Comparison of ENCODE assay signal across 17 cellular contexts in the genomic region with DNA sequence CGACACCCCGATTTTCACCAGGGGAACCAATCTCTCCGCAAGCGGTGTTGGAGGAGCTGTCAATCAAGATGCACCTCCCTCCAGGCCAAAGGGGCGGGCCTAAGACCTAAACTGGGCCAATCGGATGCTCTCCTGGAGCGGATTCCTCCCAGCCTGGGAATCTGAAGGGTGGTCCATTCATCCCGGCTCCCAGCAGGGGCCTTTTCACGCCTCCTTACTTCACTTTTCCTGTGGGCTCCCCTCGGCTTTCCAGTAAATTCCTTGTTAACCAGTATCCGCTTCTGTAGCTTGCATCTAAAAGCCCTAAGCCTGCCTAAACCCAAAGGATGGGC. TPM values are rescaled to one million over a fixed set of nuclear protein-coding genes. Genes with fewer than 3 reads are reported as not detected.
DNase-seq lines count a peak whose midpoint lies in the region; TF ChIP-seq lines count a peak whose summit lies in the region.
"Had no signal": no experiment of that assay in that cellular context is flagged by ENCODE, and none has a peak within 500 bp of the region (broad histone marks: within the 10 kb centered on the region; RNA-seq: fewer than 3 reads in every experiment).

No MANE protein-coding gene starts in this region.

- no peaks in the 10 kb centered on the region for H3K36me3 Mint-ChIP-seq in neural crest cell (ENCODE audit: low read depth)

- no peaks in the 10 kb centered on the region for H3K9me3 ChIP-seq in Peyer's patch
- H3K9me3 ChIP-seq: colonic mucosa had no signal

- no peak overlapping the region for H3K27ac Mint-ChIP-seq in neural crest cell (ENCODE audit: unreplicated experiment)
- H3K27ac Mint-ChIP-seq: activated CD4-positive, alpha-beta memory T cell treated with anti-CD3 and anti-CD28 coated beads, Interleukin-2, amount 10 ng/mL, durations not matched to agents 7 days and 5 days; stimulated activated naive B cell treated with anti-CD40 and anti-IgM and Interleukin-4, amounts not matched to agents 10 μg/mL and 1 μg/mL and 100 μg/mL, for 72 hours had no signal

- no peaks in the 10 kb centered on the region for H3K9me3 Mint-ChIP-seq in neural crest cell
- H3K9me3 Mint-ChIP-seq: activated CD4-positive, alpha-beta memory T cell treated with anti-CD3 and anti-CD28 coated beads, Interleukin-2, amount 10 ng/mL, durations not matched to agents 7 days and 5 days; stimulated activated naive B cell treated with anti-CD40 and anti-IgM and Interleukin-4, amounts not matched to agents 10 μg/mL and 1 μg/mL and 100 μg/mL, for 72 hours had no signal

- H3K4me3 Mint-ChIP-seq in neural crest cell = no peak overlapping the region
- H3K4me3 Mint-ChIP-seq: activated CD4-positive, alpha-beta memory T cell treated with anti-CD3 and anti-CD28 coated beads, Interleukin-2, amount 10 ng/mL, durations not matched to agents 7 days and 5 days; stimulated activated naive B cell treated with anti-CD40 and anti-IgM and Interleukin-4, amounts not matched to agents 10 μg/mL and 1 μg/mL and 100 μg/mL, for 72 hours had no signal

- peaks cover 2% of the 10 kb centered on the region for H3K27me3 Mint-ChIP-seq in neural crest cell (ENCODE audit: low read depth)
- H3K27me3 Mint-ChIP-seq: activated CD4-positive, alpha-beta memory T cell treated with anti-CD3 and anti-CD28 coated beads, Interleukin-2, amount 10 ng/mL, durations not matched to agents 7 days and 5 days; stimulated activated naive B cell treated with anti-CD40 and anti-IgM and Interleukin-4, amounts not matched to agents 10 μg/mL and 1 μg/mL and 100 μg/mL, for 72 hours had no signal

- peak; percentile 27 for DNase-seq in EH (ENCODE audit: low read depth)
- peak; percentile 37 to 60 for DNase-seq in NOMO-1 (lab: John Stamatoyannopoulos, UW; ENCODE audit: unreplicated experiment in 2 of 2)
- peak; percentile 85 for DNase-seq in ecto neural progenitor cell (ENCODE audit: low spot score)
- peak; percentile 48 for DNase-seq in neural crest cell (ENCODE audit: low read depth, low spot score)
- no peak for DNase-seq in NCI-H1930 (lab: John Stamatoyannopoulos, UW)
- no peak for DNase-seq in occipital lobe (lab: John Stamatoyannopoulos, UW)
- no peak for DNase-seq in Peyer's patch
- DNase-seq: activated CD4-positive, alpha-beta memory T cell treated with anti-CD3 and anti-CD28 coated beads, Interleukin-2, amount 10 ng/mL, durations not matched to agents 7 days and 5 days; activated naive CD4-positive, alpha-beta T cell treated with Interleukin-2 at 50 U/mL for 16 hours; colonic mucosa; DMS153; foreskin keratinocyte; left colon; NCI-H1092; NCI-H748 treated with DMSO at 0.1 percent for 48 hours; stimulated activated CD4-positive, alpha-beta T cell treated with anti-CD3 and anti-CD28 coated beads, Interleukin-1b, Interleukin-23, amount 100 ng/mL, for 48 hours; stimulated activated naive B cell treated with anti-CD40 and anti-IgM and Interleukin-4, amounts not matched to agents 10 μg/mL and 1 μg/mL and 100 μg/mL, for 72 hours had no signal

- peaks cover 0 to 16% (median 8%) of the 10 kb centered on the region in 4 donors for H3K4me1 ChIP-seq in Peyer's patch
- H3K4me1 ChIP-seq: colonic mucosa, foreskin keratinocyte had no signal

- no peak overlapping the region for H3K27ac ChIP-seq in Peyer's patch
- H3K27ac ChIP-seq: colonic mucosa, foreskin keratinocyte had no signal

- peaks cover 10% of the 10 kb centered on the region for H3K4me1 Mint-ChIP-seq in neural crest cell

- TF ChIP-seq POLR2A in Peyer's patch (IDR thresholded peaks at IDR 0.05) = no peak

- TF ChIP-seq CTCF in neural crest cell (conservative IDR thresholded peaks at IDR 0.05) (no peak), Peyer's patch (IDR thresholded peaks at IDR 0.05) (no peak)

- H3K27me3 ChIP-seq in Peyer's patch = no peaks in the 10 kb centered on the region
- H3K27me3 ChIP-seq: colonic mucosa, foreskin keratinocyte had no signal

- no peaks in the 10 kb centered on the region for H3K36me3 ChIP-seq in Peyer's patch
- H3K36me3 ChIP-seq: colonic mucosa had no signal

- H3K4me3 ChIP-seq in Peyer's patch = no peak overlapping the region
- H3K4me3 ChIP-seq: colonic mucosa had no signal

RNA-seq across cellular contexts. Expression of a gene that starts 17.1 kb away (rescaled TPM):
- 1.2 TPM in 2 replicates for total RNA-seq in neural crest cell
- total RNA-seq in occipital lobe = 1.6 TPM
- total RNA-seq in Peyer's patch = 1 to 10 TPM in 2 of 4 donors, not detected in 2; 2.5 to 6.6 TPM

RNA-seq across cellular contexts. Expression of a gene that starts 45.1 kb away (rescaled TPM):
- total RNA-seq in neural crest cell (74.0 and 82.2 TPM in 2 replicates), occipital lobe (4.2 TPM), Peyer's patch (10 to 100 TPM in 1 of 4 donors, 1 to 10 TPM in 3; 2.9 to 10.7 (median 5.2) TPM)

Comparison
In these comparisons a context has a peak if more than half of its experiments do, and no peak if none do; other contexts are left out.
1. DNase-seq: peak in EH (single experiment), NOMO-1 (2 of 2), ecto neural progenitor cell (single experiment) and neural crest cell (single experiment); none in NCI-H1930 (0 of 2), occipital lobe (single experiment) and Peyer's patch (0 of 3).